ENCODE assay signal across 24 cellular contexts in the genomic region with DNA sequence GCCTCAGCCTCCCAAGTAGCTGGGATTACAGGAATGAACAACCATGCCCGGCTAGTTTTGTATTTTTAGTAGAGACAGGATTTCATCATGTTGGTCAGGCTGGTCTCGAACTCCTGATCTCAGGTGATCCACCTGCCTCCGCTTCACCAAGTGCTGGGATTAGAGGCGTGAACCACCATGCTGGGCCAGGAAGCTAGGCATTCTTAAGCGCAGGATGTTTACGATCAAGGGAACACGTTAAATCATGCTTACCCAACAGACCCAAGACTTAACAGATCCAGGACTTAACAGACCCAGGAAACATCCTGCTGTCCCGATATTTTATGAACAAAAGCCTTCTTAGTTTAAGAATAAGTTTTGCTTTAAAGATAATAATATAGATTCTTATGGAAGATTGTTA. TPM values are rescaled to one million over a fixed set of nuclear protein-coding genes. Genes with fewer than 3 reads are reported as not detected.
DNase-seq lines count a peak whose midpoint lies in the region; ATAC-seq and TF ChIP-seq lines count a peak whose summit lies in the region.
"Had no signal": no experiment of that assay in that cellular context is flagged by ENCODE, and none has a peak within 500 bp of the region (broad histone marks: within the 10 kb centered on the region; RNA-seq: fewer than 3 reads in every experiment).

No MANE protein-coding gene starts in this region.

- H3K36me3 ChIP-seq in right atrium auricular region, result no peaks in the 10 kb centered on the region
- no peaks in the 10 kb centered on the region for H3K36me3 ChIP-seq in endodermal cell (ENCODE audit: control insufficient read depth, insufficient read depth, low read length)
- no peaks in the 10 kb centered on the region for H3K36me3 ChIP-seq in sigmoid colon
- peaks cover 0 to 6% of the 10 kb centered on the region in 2 donors for H3K36me3 ChIP-seq in aorta (ENCODE audit: control insufficient read depth in 1 of 2, insufficient read depth in 2 of 2, low read length in 1 of 2)
- H3K36me3 ChIP-seq: BE2C, pancreas had no signal

- intact Hi-C loops in Right ventricle myocardium inferior (cut with DNase I), result no loop called here
- intact Hi-C loops in sigmoid colon (cut with DNase I), result no loop called here
- intact Hi-C loops in aorta (cut with DNase I), result no loop called here

- ATAC-seq in Right ventricle myocardium inferior, result no peak
- no peak for ATAC-seq in aorta (ENCODE audit: low FRiP score)
- ATAC-seq: activated T-cell treated with anti-CD3 and anti-CD28 coated beads, Interleukin-2, amount 50 U/mL, for 4 hours; left colon; stimulated activated naive B cell treated with anti-CD40 and anti-IgM and Interleukin-4, amounts not matched to agents 10 μg/mL and 1 μg/mL and 100 μg/mL, for 72 hours; T-cell had no signal

- no peak overlapping the region for H3K4me3 ChIP-seq in right atrium auricular region
- H3K4me3 ChIP-seq in endodermal cell (ENCODE audit: low read length), result no peak overlapping the region
- H3K4me3 ChIP-seq in sigmoid colon, result no peak overlapping the region
- no peak overlapping the region for H3K4me3 ChIP-seq in aorta (ENCODE audit: low read length in 2 of 2)
- H3K4me3 ChIP-seq: pancreas, skin epidermis, testis had no signal

- DNase-seq in right atrium auricular region (ENCODE audit: low spot score) (peak; percentile 38), Right ventricle myocardium inferior (ENCODE audit: missing footprints) (no peak), endodermal cell (peak; percentile 75), sigmoid colon (peak; percentile 36), aorta (no peak), DMS53 treated with DMSO at 0.1 percent for 48 hours (lab: John Stamatoyannopoulos, UW; ENCODE audit: unreplicated experiment) (no peak), HPDE6-E6E7 (ENCODE audit: extremely low spot score) (no peak), SIG-M5 treated with dmso at 0.1 percent for 504 hours (lab: John Stamatoyannopoulos, UW; ENCODE audit: unreplicated experiment) (no peak)
- DNase-seq: ACHN; activated CD4-positive, alpha-beta T cell treated with anti-CD3 and anti-CD28 coated beads, Interleukin-2, amount 10 ng/mL, durations not matched to agents 24 days and 14 days; activated naive CD4-positive, alpha-beta T cell; activated T-cell treated with anti-CD3 and anti-CD28 coated beads, Interleukin-2, amount 50 U/mL, for 4 hours; BE2C; CD8-positive, alpha-beta memory T cell; left colon; NCI-H446; NCI-H774; pancreas; stimulated activated naive B cell treated with anti-CD40 and anti-IgM and Interleukin-4, amounts not matched to agents 10 μg/mL and 1 μg/mL and 100 μg/mL, for 72 hours; T-cell; testis had no signal

- TF ChIP-seq EP300 in sigmoid colon (IDR thresholded peaks at IDR 0.05), result no peak

- no peaks in the 10 kb centered on the region for H3K27me3 Mint-ChIP-seq in endodermal cell (ENCODE audit: insufficient read depth)
- H3K27me3 Mint-ChIP-seq: brain had no signal

- peaks cover 6% of the 10 kb centered on the region for H3K4me1 Mint-ChIP-seq in endodermal cell
- H3K4me1 Mint-ChIP-seq: CD8-positive, alpha-beta memory T cell; stimulated activated naive B cell treated with anti-CD40 and anti-IgM and Interleukin-4, amounts not matched to agents 10 μg/mL and 1 μg/mL and 100 μg/mL, for 72 hours; T-cell had no signal

- no peak for TF ChIP-seq POLR2A in sigmoid colon (IDR thresholded peaks at IDR 0.05)

- H3K27ac Mint-ChIP-seq in endodermal cell, result peak overlapping the region; percentile 52
- H3K27ac Mint-ChIP-seq: activated CD4-positive, alpha-beta T cell treated with anti-CD3 and anti-CD28 coated beads, Interleukin-2, amount 10 ng/mL, durations not matched to agents 24 days and 14 days; CD8-positive, alpha-beta memory T cell; stimulated activated naive B cell treated with anti-CD40 and anti-IgM and Interleukin-4, amounts not matched to agents 10 μg/mL and 1 μg/mL and 100 μg/mL, for 72 hours; T-cell had no signal

- peak overlapping the region; percentile 31 to 41 for H3K27ac ChIP-seq in right atrium auricular region
- H3K27ac ChIP-seq in endodermal cell (ENCODE audit: low read depth, low read length), result no peak overlapping the region
- H3K27ac ChIP-seq in sigmoid colon, result peak overlapping the region; percentile 75 to 91 (median 78)
- H3K27ac ChIP-seq in aorta (ENCODE audit: low read depth in 1 of 2, low read length in 2 of 2), result peak overlapping the region; percentile 88 to 94
- H3K27ac ChIP-seq: pancreas had no signal

- H3K9me3 ChIP-seq in right atrium auricular region, result no peaks in the 10 kb centered on the region
- H3K9me3 ChIP-seq in endodermal cell (ENCODE audit: control insufficient read depth, low read length), result peaks cover 21% of the 10 kb centered on the region
- H3K9me3 ChIP-seq in sigmoid colon, result no peaks in the 10 kb centered on the region
- H3K9me3 ChIP-seq in aorta (ENCODE audit: control insufficient read depth, low read length), result no peaks in the 10 kb centered on the region
- H3K9me3 ChIP-seq: BE2C, pancreas, testis had no signal

- no peak for TF ChIP-seq CTCF in right atrium auricular region (IDR thresholded peaks at IDR 0.05)
- no peak for TF ChIP-seq CTCF in endodermal cell (conservative IDR thresholded peaks at IDR 0.05)
- no peak for TF ChIP-seq CTCF in sigmoid colon (IDR thresholded peaks at IDR 0.05)

- H3K27me3 ChIP-seq in right atrium auricular region (no peaks in the 10 kb centered on the region), endodermal cell (ENCODE audit: control insufficient read depth, insufficient read depth, low read length, poor library complexity, severe bottlenecking) (no peaks in the 10 kb centered on the region), sigmoid colon (no peaks in the 10 kb centered on the region), aorta (ENCODE audit: control insufficient read depth in 1 of 2, insufficient read depth in 2 of 2, low read length in 1 of 2) (no peaks in the 10 kb centered on the region)
- H3K27me3 ChIP-seq: pancreas, testis had no signal

- no peak overlapping the region for H3K9ac ChIP-seq in endodermal cell (ENCODE audit: extremely low read depth, low read length, poor library complexity, severe bottlenecking)

- H3K9me3 Mint-ChIP-seq in endodermal cell, result peaks cover 15% of the 10 kb centered on the region
- H3K9me3 Mint-ChIP-seq: neural crest cell had no signal

- peaks cover 10% of the 10 kb centered on the region for H3K36me3 Mint-ChIP-seq in endodermal cell (ENCODE audit: low read depth)
- H3K36me3 Mint-ChIP-seq: stimulated activated naive B cell treated with anti-CD40 and anti-IgM and Interleukin-4, amounts not matched to agents 10 μg/mL and 1 μg/mL and 100 μg/mL, for 72 hours; T-cell had no signal

- peaks cover 0 to 25% of the 10 kb centered on the region in 2 donors for H3K4me1 ChIP-seq in right atrium auricular region
- H3K4me1 ChIP-seq in endodermal cell (ENCODE audit: control insufficient read depth, insufficient read depth, low read length), result no peaks in the 10 kb centered on the region
- H3K4me1 ChIP-seq in sigmoid colon, result peaks cover 0 to 65% (median 44%) of the 10 kb centered on the region in 4 donors
- H3K4me1 ChIP-seq in aorta (ENCODE audit: control insufficient read depth in 1 of 2, insufficient read depth in 2 of 2, low read length in 2 of 2), result peaks cover 4 to 7% of the 10 kb centered on the region in 2 donors
- H3K4me1 ChIP-seq: BE2C, pancreas had no signal

- 62 to 80% methylated on average over 4 to 8 of the region's 8 CpGs for WGBS in endodermal cell (ENCODE audit: insufficient coverage in 1 of 2, insufficient read length in 1 of 2), 2 experiments
- 63 to 71% methylated on average over 8 of the region's 8 CpGs for WGBS in sigmoid colon, 2 donors
- 52 to 59% methylated on average over 8 of the region's 8 CpGs for WGBS in aorta, 2 donors

- H3K4me3 Mint-ChIP-seq in endodermal cell, result no peak overlapping the region
- H3K4me3 Mint-ChIP-seq: activated CD4-positive, alpha-beta T cell treated with anti-CD3 and anti-CD28 coated beads, Interleukin-2, amount 10 ng/mL, durations not matched to agents 24 days and 14 days; activated T-cell treated with anti-CD3 and anti-CD28 coated beads, Interleukin-2, amount 50 U/mL, for 4 hours; CD8-positive, alpha-beta memory T cell; neural crest cell; stimulated activated naive B cell treated with anti-CD40 and anti-IgM and Interleukin-4, amounts not matched to agents 10 μg/mL and 1 μg/mL and 100 μg/mL, for 72 hours; T-cell had no signal

RNA-seq across cellular contexts. Expression of a gene that starts 9.1 kb away (rescaled TPM):
- total RNA-seq in right atrium auricular region (100 to 1,000 TPM in 1 of 2 donors, 10 to 100 TPM in 1; 59.8 to 169 TPM), Right ventricle myocardium inferior (24.2 TPM), endodermal cell (10 to 100 TPM; 14.1 to 20.9 TPM), sigmoid colon (100 to 1,000 TPM in 1 of 4 donors, 10 to 100 TPM in 3; 55.3 to 241 (median 82.5) TPM), aorta (100 to 1,000 TPM; 351 to 637 TPM)
- 18.7 TPM for polyA plus RNA-seq in endodermal cell (2013, experiment 1 of 2)
- polyA plus RNA-seq in endodermal cell (2013, experiment 2 of 2), result 15.7 TPM
- polyA plus RNA-seq in sigmoid colon (10 to 100 TPM in 1 of 3 donors, 1 to 10 TPM in 1, under 1 TPM in 1; 0.46 to 12.0 (median 5.8) TPM), aorta (100 to 1,000 TPM in 1 of 2 donors, 10 to 100 TPM in 1; 53.6 to 115 TPM)

Comparison
In these comparisons a context has a peak if more than half of its experiments do, and no peak if none do; other contexts are left out.
1. DNase-seq: peak in right atrium auricular region (single experiment), endodermal cell (single experiment) and sigmoid colon (single experiment); none in Right ventricle myocardium inferior (single experiment), aorta (0 of 2), DMS53 treated with DMSO at 0.1 percent for 48 hours (single experiment), HPDE6-E6E7 (single experiment) and SIG-M5 treated with dmso at 0.1 percent for 504 hours (single experiment).